Comparison of ENCODE assay signal across 18 cellular contexts in genomic region chr3:42741796-42742195, GRCh38. TPM values are rescaled to one million over a fixed set of nuclear protein-coding genes. Genes with fewer than 3 reads are reported as not detected.
"Had no signal": no experiment of that assay in that cellular context is flagged by ENCODE, and none has a peak within 500 bp of the region (broad histone marks: within the 10 kb centered on the region; RNA-seq: fewer than 3 reads in every experiment).

No MANE protein-coding gene starts in this region.

- DNase-seq: activated CD4-positive, alpha-beta memory T cell treated with anti-CD3 and anti-CD28 coated beads for 36 hours; activated naive CD4-positive, alpha-beta T cell treated with anti-CD3 and anti-CD28 coated beads, Interleukin-2, amount 50 U/mL, for 16 hours; brain microvascular endothelial cell; effector CD4-positive, alpha-beta T cell; kidney glomerular epithelial cell; mammary epithelial cell; naive thymus-derived CD8-positive, alpha-beta T cell; RPMI8226; stimulated activated CD4-positive, alpha-beta T cell treated with anti-CD3 and anti-CD28 coated beads, Interleukin-2, amount 100 ng/mL, for 48 hours; T1000 had no signal

- H3K4me3 ChIP-seq: adrenal gland, hepatocyte, sigmoid colon, SJSA1 had no signal

- H3K36me3 Mint-ChIP-seq: activated CD4-positive, alpha-beta memory T cell treated with anti-CD3 and anti-CD28 coated beads for 36 hours; naive thymus-derived CD8-positive, alpha-beta T cell had no signal

- H3K27ac Mint-ChIP-seq: activated CD4-positive, alpha-beta memory T cell treated with anti-CD3 and anti-CD28 coated beads for 36 hours; activated T-helper 17 cell treated with anti-CD3 and anti-CD28 coated beads, Interleukin-2, amount 50 U/mL, for 72 hours; naive thymus-derived CD8-positive, alpha-beta T cell; progenitor cell of endocrine pancreas; stimulated activated naive CD8-positive, alpha-beta T cell treated with anti-CD3 and anti-CD28 coated beads, Interleukin-15, Interleukin-2, amounts not matched to agents 100 ng/mL and 50 ng/mL, for 24 hours had no signal

- ATAC-seq: activated T-helper 17 cell treated with anti-CD3 and anti-CD28 coated beads, Interleukin-2, amount 50 U/mL, for 72 hours; naive thymus-derived CD8-positive, alpha-beta T cell had no signal

- H3K4me3 Mint-ChIP-seq: activated CD4-positive, alpha-beta memory T cell treated with anti-CD3 and anti-CD28 coated beads for 36 hours; activated T-helper 17 cell treated with anti-CD3 and anti-CD28 coated beads, Interleukin-2, amount 50 U/mL, for 72 hours; naive thymus-derived CD8-positive, alpha-beta T cell; stimulated activated naive CD8-positive, alpha-beta T cell treated with anti-CD3 and anti-CD28 coated beads, Interleukin-15, Interleukin-2, amounts not matched to agents 100 ng/mL and 50 ng/mL, for 24 hours had no signal

- H3K27me3 ChIP-seq: adrenal gland, brain microvascular endothelial cell, hepatocyte, sigmoid colon, SJSA1 had no signal

- H3K4me1 Mint-ChIP-seq: activated T-helper 17 cell treated with anti-CD3 and anti-CD28 coated beads, Interleukin-2, amount 50 U/mL, for 72 hours had no signal

- H3K9me3 Mint-ChIP-seq: activated CD4-positive, alpha-beta memory T cell treated with anti-CD3 and anti-CD28 coated beads for 36 hours; activated T-helper 17 cell treated with anti-CD3 and anti-CD28 coated beads, Interleukin-2, amount 50 U/mL, for 72 hours; naive thymus-derived CD8-positive, alpha-beta T cell; stimulated activated naive CD8-positive, alpha-beta T cell treated with anti-CD3 and anti-CD28 coated beads, Interleukin-15, Interleukin-2, amounts not matched to agents 100 ng/mL and 50 ng/mL, for 24 hours had no signal

- H3K27me3 Mint-ChIP-seq: activated CD4-positive, alpha-beta memory T cell treated with anti-CD3 and anti-CD28 coated beads for 36 hours; activated T-helper 17 cell treated with anti-CD3 and anti-CD28 coated beads, Interleukin-2, amount 50 U/mL, for 72 hours; naive thymus-derived CD8-positive, alpha-beta T cell; progenitor cell of endocrine pancreas; stimulated activated naive CD8-positive, alpha-beta T cell treated with anti-CD3 and anti-CD28 coated beads, Interleukin-15, Interleukin-2, amounts not matched to agents 100 ng/mL and 50 ng/mL, for 24 hours had no signal

- H3K27ac ChIP-seq: adrenal gland, brain microvascular endothelial cell, hepatocyte, sigmoid colon, SJSA1 had no signal

RNA-seq across cellular contexts. Expression of gene CCDC13, which starts 31.3 kb away (rescaled TPM):
- polyA plus RNA-seq: hepatocyte; naive thymus-derived CD8-positive, alpha-beta T cell had no signal

RNA-seq across cellular contexts. Expression of gene HHATL, which starts 39.2 kb away (rescaled TPM):
- polyA plus RNA-seq: fibroblast of lung; hepatocyte; mammary epithelial cell; naive thymus-derived CD8-positive, alpha-beta T cell had no signal

RNA-seq across cellular contexts. Expression of gene KLHL40, which starts 56.5 kb away (rescaled TPM):
- polyA plus RNA-seq: fibroblast of lung; hepatocyte; mammary epithelial cell; naive thymus-derived CD8-positive, alpha-beta T cell; sigmoid colon had no signal
